ENCODE assay signal across 18 cellular contexts in genomic region chr9:92661127-92661526, GRCh38.
"Had no signal": no experiment of that assay in that cellular context is flagged by ENCODE, and none has a peak within 500 bp of the region (broad histone marks: within the 10 kb centered on the region; RNA-seq: fewer than 3 reads in every experiment).

No MANE protein-coding gene starts in this region.

- DNase-seq: activated CD4-positive, alpha-beta T cell treated with anti-CD3 and anti-CD28 coated beads, Interleukin-2, amount 50 U/mL, for 1 hour; activated CD4-positive, CD25-positive, alpha-beta regulatory T cell; activated naive CD4-positive, alpha-beta T cell treated with anti-CD3 and anti-CD28 coated beads, Interleukin-2, amount 50 U/mL, for 16 hours; body of pancreas; central memory CD4-positive, alpha-beta T cell; effector memory CD4-positive, alpha-beta T cell; foreskin keratinocyte; immature natural killer cell; mesendoderm; natural killer cell; right cardiac atrium; small intestine; SW 1271 had no signal

- H3K36me3 Mint-ChIP-seq: natural killer cell had no signal

- H3K36me3 ChIP-seq: prostate gland had no signal

- ATAC-seq: body of pancreas, foreskin keratinocyte, natural killer cell, right cardiac atrium had no signal

- H3K27me3 ChIP-seq: body of pancreas, foreskin keratinocyte had no signal

- H3K9me3 Mint-ChIP-seq: activated T-helper 2 cell treated with anti-CD3 and anti-CD28 coated beads, Interferon-gamma antibody, Interleukin-2, Interleukin-4, amounts not matched to agents 10 μg/mL and 5 μg/mL and 100 μg/mL, durations not matched to agents 14 hours and 24 hours and 36 hours; immature natural killer cell; natural killer cell; T-helper 2 cell treated with Interferon-gamma antibody and Interleukin-4, amounts not matched to agents 5 μg/mL and 100 μg/mL, for 36 hours had no signal

- H3K4me1 ChIP-seq: foreskin keratinocyte, prostate gland had no signal

- H3K4me3 ChIP-seq: body of pancreas, coronary artery, prostate gland had no signal

- H3K4me3 Mint-ChIP-seq: immature natural killer cell; natural killer cell; T-helper 2 cell treated with Interferon-gamma antibody and Interleukin-4, amounts not matched to agents 5 μg/mL and 100 μg/mL, for 36 hours had no signal

- H3K27ac Mint-ChIP-seq: natural killer cell; T-helper 2 cell treated with Interferon-gamma antibody and Interleukin-4, amounts not matched to agents 5 μg/mL and 100 μg/mL, for 36 hours had no signal

- FAIRE-seq: small intestine, urothelium cell line had no signal

- H3K9me3 ChIP-seq: body of pancreas, prostate gland had no signal

- H3K27ac ChIP-seq: body of pancreas, coronary artery, prostate gland had no signal
